ENCODE assay signal across 9 cellular contexts in genomic region chr9:133991964-133992779, GRCh38. TPM values are rescaled to one million over a fixed set of nuclear protein-coding genes. Genes with fewer than 3 reads are reported as not detected.
DNase-seq lines count a peak whose midpoint lies in the region; ATAC-seq, FAIRE-seq and TF ChIP-seq lines count a peak whose summit lies in the region.
"Had no signal": no experiment of that assay in that cellular context is flagged by ENCODE, and none has a peak within 500 bp of the region (broad histone marks: within the 10 kb centered on the region; RNA-seq: fewer than 3 reads in every experiment).

Gene VAV2, minus strand, starts transcription at chr9:133992324. Its CDS starts 46 bp downstream, at chr9:133992278.

- 0 to 1% methylated on average over 96 to 124 of the region's 124 CpGs for whole genome bisulfite sequencing in pancreas, 2 donors

- H3K27ac ChIP-seq in CD4-positive, alpha-beta memory T cell (ENCODE audit: low read depth, low read length) = no peak within 1 kb of the TSS
- H3K27ac ChIP-seq in Panc1 (ENCODE audit: low read length) (peak within 1 kb of the TSS; percentile 86), pancreas (peak within 1 kb of the TSS; percentile 85 to 91 (median 90))

- H3K9me3 Mint-ChIP-seq in CD4-positive, alpha-beta memory T cell = peaks cover 0 to 1% (median 0%) of the 10 kb centered on the region in 8 donors
- H3K9me3 Mint-ChIP-seq in activated naive CD4-positive, alpha-beta T cell treated with anti-CD3 and anti-CD28 coated beads, Interleukin-2, amount 10 ng/mL, durations not matched to agents 7 days and 5 days = no peaks in the 10 kb centered on the region

- no peaks in the 10 kb centered on the region for H3K36me3 Mint-ChIP-seq in CD4-positive, alpha-beta memory T cell
- H3K36me3 Mint-ChIP-seq in activated naive CD4-positive, alpha-beta T cell treated with anti-CD3 and anti-CD28 coated beads, Interleukin-2, amount 10 ng/mL, durations not matched to agents 7 days and 5 days = no peaks in the 10 kb centered on the region

- H3K9me3 ChIP-seq in CD4-positive, alpha-beta memory T cell (ENCODE audit: control insufficient read depth in 1 of 2, low read length in 2 of 2) = no peaks in the 10 kb centered on the region
- H3K9me3 ChIP-seq in Panc1 (ENCODE audit: control insufficient read depth, insufficient read depth, low read depth, low read length) = no peaks in the 10 kb centered on the region
- H3K9me3 ChIP-seq in pancreas = no peaks in the 10 kb centered on the region

- intact Hi-C loops in CD4-positive, alpha-beta memory T cell (cut with micrococcal nuclease) = loop anchor here (1.0 kb wide), 2 partner anchors 33 to 76 kb away; partner anchors contain the start of genes BRD3 and BRD3OS
- intact Hi-C loops in Panc1 (cut with micrococcal nuclease; ENCODE audit: unreplicated experiment) = no loop called here
- intact Hi-C loops in pancreas (cut with DNase I) = loop anchor here in 2 of 3 donors (10.0 kb wide), 2 partner anchors 197 to 457 kb away; partner anchors contain the start of gene ADAMTSL2 (in 1 of the 2)

- no peaks in the 10 kb centered on the region for H3K27me3 ChIP-seq in CD4-positive, alpha-beta memory T cell (ENCODE audit: insufficient read depth, low read length)
- H3K27me3 ChIP-seq in Panc1 (ENCODE audit: control insufficient read depth, insufficient read depth, low read length) = no peaks in the 10 kb centered on the region
- H3K27me3 ChIP-seq in pancreas = no peaks in the 10 kb centered on the region

- no peak for TF ChIP-seq CTCF in Panc1 (IDR thresholded peaks at IDR 0.05)
- no peak for TF ChIP-seq CTCF in pancreas (IDR thresholded peaks at IDR 0.05)

- ATAC-seq in GM19372 (IDR thresholded peaks at IDR 0.05; ENCODE audit: low read depth, unreplicated experiment) = peak; percentile 49
- peak; percentile 42 for ATAC-seq in HG03442 (IDR thresholded peaks at IDR 0.05; ENCODE audit: unreplicated experiment)
- ATAC-seq in Panc1 = peak; percentile 76
- ATAC-seq in pancreas = peak; percentile 4 to 47 (median 23)

- DNase-seq in CD4-positive, alpha-beta memory T cell = peak in 3 of 5 donors; percentile 15 to 32 (median 22)
- DNase-seq in Panc1 (ENCODE audit: low read depth, low spot score) (no peak), glomerular visceral epithelial cell (ENCODE audit: extremely low spot score) (peak; percentile 85), pancreas (peak; percentile 74 to 90 (median 82)), SHP77 treated with DMSO at 0.1 percent for 48 hours (lab: John Stamatoyannopoulos, UW) (no peak)
- DNase-seq in activated naive CD4-positive, alpha-beta T cell treated with anti-CD3 and anti-CD28 coated beads, Interleukin-2, amount 10 ng/mL, durations not matched to agents 7 days and 5 days = peak; percentile 69

- peak within 1 kb of the TSS; percentile 47 to 58 for H3K4me3 ChIP-seq in CD4-positive, alpha-beta memory T cell (ENCODE audit: low read length in 2 of 2)
- H3K4me3 ChIP-seq in Panc1 (ENCODE audit: low read depth in 2 of 2, low read length in 2 of 2) = peak within 1 kb of the TSS; percentile 66 to 77
- H3K4me3 ChIP-seq in pancreas = peak within 1 kb of the TSS; percentile 68 to 80 (median 74)

- CTCF ChIA-PET in CD4-positive, alpha-beta memory T cell (lab: Charles Lee; ENCODE audit: partially characterized antibody) = interaction anchor here (1.3 to 4.3 kb wide), 3 partner anchors 19 to 211 kb away, joined by 3 to 101 read pairs (median 65); no protein-coding TSS in a partner anchor
- CTCF ChIA-PET in Panc1 (lab: Charles Lee) = no interaction called here
- CTCF ChIA-PET in activated naive CD4-positive, alpha-beta T cell treated with anti-CD3 and anti-CD28 coated beads, Interleukin-2, amount 10 ng/mL, durations not matched to agents 7 days and 5 days (lab: Charles Lee) = interaction anchor here (3.3 kb wide), 1 partner anchor 211 kb away, joined by 107 read pairs; no protein-coding TSS in a partner anchor

- peaks cover 16% of the 10 kb centered on the region for H3K4me1 ChIP-seq in CD4-positive, alpha-beta memory T cell (ENCODE audit: insufficient read depth, low read length)
- H3K4me1 ChIP-seq in Panc1 (ENCODE audit: control insufficient read depth, insufficient read depth, low read length) (peaks cover 14% of the 10 kb centered on the region), pancreas (peaks cover 9 to 23% (median 20%) of the 10 kb centered on the region in 3 donors)

- H3K27me3 Mint-ChIP-seq in CD4-positive, alpha-beta memory T cell = peaks cover 0 to 6% of the 10 kb centered on the region in 2 donors
- peaks cover 60% of the 10 kb centered on the region for H3K27me3 Mint-ChIP-seq in activated naive CD4-positive, alpha-beta T cell treated with anti-CD3 and anti-CD28 coated beads, Interleukin-2, amount 10 ng/mL, durations not matched to agents 7 days and 5 days

- H3K27ac Mint-ChIP-seq in CD4-positive, alpha-beta memory T cell = peak within 1 kb of the TSS in 1 of 7 donors; percentile 35
- H3K27ac Mint-ChIP-seq in activated naive CD4-positive, alpha-beta T cell treated with anti-CD3 and anti-CD28 coated beads, Interleukin-2, amount 10 ng/mL, durations not matched to agents 7 days and 5 days = no peak within 1 kb of the TSS

- no peaks in the 10 kb centered on the region for H3K36me3 ChIP-seq in CD4-positive, alpha-beta memory T cell (ENCODE audit: insufficient read depth, low read length)
- no peaks in the 10 kb centered on the region for H3K36me3 ChIP-seq in Panc1 (ENCODE audit: control insufficient read depth, insufficient read depth, low read length)
- H3K36me3 ChIP-seq in pancreas = no peaks in the 10 kb centered on the region

- no peak for FAIRE-seq in pancreas (lab: Jason Lieb, UNC)
- FAIRE-seq: TTC549 had no signal

- in situ Hi-C loops in Panc1 (cut with HindIII; ENCODE audit: low pct_unique_long_range_greater_than_20kb, low sequenced_read_pairs) = no loop called here

- peaks cover 1 to 16% (median 6%) of the 10 kb centered on the region in 4 donors for H3K4me1 Mint-ChIP-seq in CD4-positive, alpha-beta memory T cell
- H3K4me1 Mint-ChIP-seq in activated naive CD4-positive, alpha-beta T cell treated with anti-CD3 and anti-CD28 coated beads, Interleukin-2, amount 10 ng/mL, durations not matched to agents 7 days and 5 days = peaks cover 2% of the 10 kb centered on the region

- peak within 1 kb of the TSS; percentile 54 to 82 (median 68) for H3K4me3 Mint-ChIP-seq in CD4-positive, alpha-beta memory T cell
- peak within 1 kb of the TSS; percentile 69 for H3K4me3 Mint-ChIP-seq in activated naive CD4-positive, alpha-beta T cell treated with anti-CD3 and anti-CD28 coated beads, Interleukin-2, amount 10 ng/mL, durations not matched to agents 7 days and 5 days

- POLR2A ChIA-PET in CD4-positive, alpha-beta memory T cell (lab: Charles Lee; ENCODE audit: partially characterized antibody) = no interaction called here
- POLR2A ChIA-PET in Panc1 (lab: Charles Lee) = no interaction called here

- no TSS peak for BruUV-seq in Panc1 (replicated peaks; lab: Mats Ljungman, UMichigan)

RNA-seq across cellular contexts. Expression of gene VAV2, which starts in this region (rescaled TPM):
- total RNA-seq in CD4-positive, alpha-beta memory T cell = 1 to 10 TPM; 1.1 to 3.0 TPM
- polyA plus RNA-seq in CD4-positive, alpha-beta memory T cell = under 1 TPM; 0.26 to 0.94 TPM
- total RNA-seq in Panc1 (2021; ENCODE audit: unreplicated experiment) (24.7 TPM), pancreas (10 to 100 TPM; 25.7 to 41.0 (median 34.4) TPM)
- polyA plus RNA-seq in Panc1 (2012; ENCODE audit: insufficient read length) = 19.4 TPM
- 10 to 100 TPM; 20.5 to 35.1 TPM for polyA plus RNA-seq in pancreas

Comparison
In these comparisons a context has a peak if more than half of its experiments do, and no peak if none do; other contexts are left out.
1. RNA of gene VAV2 (polyA plus RNA-seq): 20.5 to 35.1 TPM in pancreas; 0.26 to 0.94 TPM in CD4-positive, alpha-beta memory T cell; every median in the first group is over 10 times any median in the second.
2. DNase-seq: peak in CD4-positive, alpha-beta memory T cell (3 of 5), activated naive CD4-positive, alpha-beta T cell treated with anti-CD3 and anti-CD28 coated beads, Interleukin-2, amount 10 ng/mL, durations not matched to agents 7 days and 5 days (single experiment), glomerular visceral epithelial cell (single experiment) and pancreas (6 of 6); none in Panc1 (single experiment) and SHP77 treated with DMSO at 0.1 percent for 48 hours (single experiment).
3. ATAC-seq: peak in every context shown above with its lines; median percentile 76 in Panc1; 49 in GM19372; 42 in HG03442; 23 in pancreas.
4. Peak in every context shown above with its lines, with median percentiles within 50 percentile points of each other: H3K4me3 ChIP-seq.